Comparison of ENCODE assay signal across 1 cellular context in the genomic region with DNA sequence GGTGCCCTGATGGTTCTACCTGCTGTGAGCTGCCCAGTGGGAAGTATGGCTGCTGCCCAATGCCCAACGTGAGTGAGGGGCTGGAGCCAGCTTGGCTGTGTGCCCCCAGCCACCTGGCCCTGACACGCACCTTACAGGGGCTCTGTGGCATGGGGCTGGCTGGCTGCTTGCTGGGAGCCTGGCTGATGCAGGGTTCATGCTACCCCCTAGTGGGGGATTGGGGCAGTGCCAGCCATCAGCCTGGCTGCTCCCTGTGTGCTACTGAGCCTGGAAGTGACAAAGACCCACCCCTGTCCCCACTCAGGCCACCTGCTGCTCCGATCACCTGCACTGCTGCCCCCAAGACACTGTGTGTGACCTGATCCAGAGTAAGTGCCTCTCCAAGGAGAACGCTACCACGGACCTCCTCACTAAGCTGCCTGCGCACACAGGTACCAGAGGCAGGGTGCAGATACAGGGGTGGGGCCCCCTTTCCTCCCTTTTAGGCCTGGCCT.
A peak's percentile ranks its signal among the peaks of the same experiment; 100 is the strongest.
TF ChIP-seq lines count a peak whose summit lies in the region.

No MANE protein-coding gene starts in this region.

TF ChIP-seq in GM12878, 131 proteins besides CTCF, POLR2A, EP300 and RAD21:
- TF ChIP-seq PAX5 (IDR thresholded peaks at IDR 0.05; ENCODE audit: borderline replicate concordance, low read depth, low read length) (peak; percentile 27; the same call in 1 of the 2 replicates), HDGF (IDR thresholded peaks at IDR 0.05) (peak; percentile 80), YY1 (IDR thresholded peaks at IDR 0.05; ENCODE audit: low read depth, low read length) (peak; percentile 74), BHLHE40 (IDR thresholded peaks at IDR 0.05; ENCODE audit: borderline replicate concordance in 1 of 2, low read depth in 2 of 2, low read length in 1 of 2) (peak; percentile 4 to 26; a peak in 1 of 4 replicates), TCF12 (IDR thresholded peaks at IDR 0.05; ENCODE audit: low read depth, low read length) (0 out of 2 replicates have a peak, but pooled peaks have one; percentile 16), SMC3 (IDR thresholded peaks at IDR 0.05; ENCODE audit: borderline replicate concordance, low read length) (peak; percentile 62), KDM1A (IDR thresholded peaks at IDR 0.05; ENCODE audit: borderline replicate concordance) (no peak), BMI1 (IDR thresholded peaks at IDR 0.05; ENCODE audit: borderline replicate concordance) (no peak), GATAD2B (conservative IDR thresholded peaks at IDR 0.05; ENCODE audit: low read depth) (0 out of 2 replicates have a peak, but pooled peaks have one; percentile 41), SUZ12 (IDR thresholded peaks at IDR 0.05; ENCODE audit: unreplicated experiment) (no peak), SMARCA5 (IDR thresholded peaks at IDR 0.05) (peak; percentile 82; the same call in 1 of the 2 replicates), IRF4 (IDR thresholded peaks at IDR 0.05; ENCODE audit: low read depth, low read length) (peak; percentile 58; the same call in 1 of the 2 replicates)
